In the genomic region with DNA sequence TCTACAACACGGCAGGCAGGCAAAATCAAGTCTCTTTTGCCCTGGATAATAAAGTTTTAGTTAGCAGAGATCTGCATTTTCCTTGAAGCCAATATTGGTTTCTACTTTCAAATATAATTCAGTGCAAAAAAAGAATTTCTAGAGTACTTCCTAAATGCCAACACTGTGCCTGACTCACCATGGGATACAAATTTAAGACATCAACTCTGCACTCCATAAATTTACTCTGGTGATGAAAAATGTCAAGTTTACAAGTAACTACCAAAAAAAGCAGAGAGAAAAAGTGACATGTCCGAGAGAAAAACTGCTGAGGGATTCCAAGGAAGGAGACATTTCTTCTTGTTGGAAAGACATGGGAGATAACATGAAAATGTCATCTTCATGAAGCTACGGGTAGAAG, we compare ENCODE assay signal across 13 cellular contexts.
A peak's percentile ranks its signal among the peaks of the same experiment; 100 is the strongest.
DNase-seq lines count a peak whose midpoint lies in the region; ATAC-seq, FAIRE-seq and TF ChIP-seq lines count a peak whose summit lies in the region.
"Had no signal": no experiment of that assay in that cellular context is flagged by ENCODE, and none has a peak within 500 bp of the region (broad histone marks: within the 10 kb centered on the region; RNA-seq: fewer than 3 reads in every experiment).

No MANE protein-coding gene starts in this region.

- H4K20me1 ChIP-seq in endothelial cell of umbilical vein (replicated peaks; ENCODE audit: control insufficient read depth, extremely low read depth, insufficient read depth, low read length): no peaks in the 10 kb centered on the region

- TSS peak; percentile 39 for BruUV-seq in endothelial cell of umbilical vein (replicated peaks; lab: Mats Ljungman, UMichigan)

- intact Hi-C loops in heart right ventricle (cut with DNase I) (no loop called here), endothelial cell of umbilical vein (cut with micrococcal nuclease) (loop anchor here (1.0 kb wide), 2 partner anchors 15 to 33 kb away; no protein-coding TSS in a partner anchor), prostate gland (cut with DNase I) (no loop called here), lower leg skin (cut with DNase I; ENCODE audit: low total_unique reads) (no loop called here)

- POLR2A ChIA-PET in endothelial cell of umbilical vein (lab: Charles Lee): interaction anchor here (0.7 kb wide), 1 partner anchor 24 kb away, joined by 3 read pairs; no protein-coding TSS in a partner anchor

- H3K9me1 ChIP-seq in endothelial cell of umbilical vein (replicated peaks; ENCODE audit: control insufficient read depth, extremely low read depth, insufficient read depth, low read length): no peaks in the 10 kb centered on the region

- peak overlapping the region in 1 of 10 donors; percentile 14 for H3K4me3 ChIP-seq in heart right ventricle
- no peak overlapping the region for H3K4me3 ChIP-seq in right atrium auricular region
- peak overlapping the region; percentile 3; the same call in 1 of the 2 replicates for H3K4me3 ChIP-seq in SK-N-MC
- H3K4me3 ChIP-seq in endothelial cell of umbilical vein (replicated peaks in 1 of 3; ENCODE audit: insufficient read depth in 1 of 3, low read depth in 1 of 3, low read length in 3 of 3): peak overlapping the region in 1 of 3 experiments; percentile 77
- H3K4me3 ChIP-seq in subcutaneous abdominal adipose tissue (ENCODE audit: low read depth in 1 of 5, low read length in 5 of 5): no peak overlapping the region
- no peak overlapping the region for H3K4me3 ChIP-seq in prostate gland
- no peak overlapping the region for H3K4me3 ChIP-seq in lower leg skin (ENCODE audit: low read depth, poor library complexity, severe bottlenecking)

- WGBS in heart right ventricle, 2 donors: 84 to 85% methylated on average over 3 of the region's 3 CpGs
- 91% methylated on average over 3 of the region's 3 CpGs for WGBS in prostate gland
- 83 to 86% methylated on average over 3 of the region's 3 CpGs for WGBS in lower leg skin, 2 donors

- no peak for FAIRE-seq in endothelial cell of umbilical vein (lab: Jason Lieb, UNC)

- no peak for DNase-seq in heart right ventricle
- no peak for DNase-seq in right atrium auricular region (ENCODE audit: low spot score)
- no peak for DNase-seq in SK-N-MC (ENCODE audit: low read depth, low spot score)
- no peak for DNase-seq in endothelial cell of umbilical vein (ENCODE audit: low read depth, low spot score)
- DNase-seq in prostate gland (ENCODE audit: low spot score): no peak
- DNase-seq in epidermal melanocyte (ENCODE audit: insufficient read length, low spot score): no peak
- no peak for DNase-seq in lower leg skin (ENCODE audit: low spot score in 2 of 2)
- DNase-seq: amniotic stem cell, cortex of kidney, GDM1, NCI-H1105 treated with DMSO at 0.1 percent for 48 hours, NCI-H510A had no signal

- H3K27ac ChIP-seq in heart right ventricle (peak overlapping the region in 6 of 10 donors; percentile 26 to 69 (median 57)), right atrium auricular region (no peak overlapping the region), SK-N-MC (no peak overlapping the region), endothelial cell of umbilical vein (ENCODE audit: insufficient read depth, low read depth, low read length) (peak overlapping the region; percentile 86), subcutaneous abdominal adipose tissue (ENCODE audit: low read depth, low read length) (peak overlapping the region; percentile 56), prostate gland (no peak overlapping the region)

- H3K27me3 ChIP-seq in heart right ventricle (no peaks in the 10 kb centered on the region), right atrium auricular region (no peaks in the 10 kb centered on the region), endothelial cell of umbilical vein (ENCODE audit: control insufficient read depth in 2 of 2, insufficient read depth in 2 of 2, low read length in 2 of 2) (no peaks in the 10 kb centered on the region), subcutaneous abdominal adipose tissue (ENCODE audit: control insufficient read depth in 5 of 5, insufficient read depth in 4 of 5, low read length in 5 of 5) (no peaks in the 10 kb centered on the region), prostate gland (replicated peaks; ENCODE audit: insufficient read depth) (no peaks in the 10 kb centered on the region)

- peak overlapping the region; percentile 99 for H3K4me2 ChIP-seq in endothelial cell of umbilical vein (ENCODE audit: insufficient read depth, low read length)

- CTCF ChIA-PET in endothelial cell of umbilical vein (lab: Charles Lee): interaction anchor here (0.8 to 2.1 kb wide), 9 partner anchors 9 to 92 kb away, joined by 3 to 7 read pairs (median 4); no protein-coding TSS in a partner anchor

- H3K9me3 ChIP-seq in heart right ventricle: no peaks in the 10 kb centered on the region
- H3K9me3 ChIP-seq in right atrium auricular region: no peaks in the 10 kb centered on the region
- no peaks in the 10 kb centered on the region for H3K9me3 ChIP-seq in SK-N-MC (ENCODE audit: low read depth, low read length)
- H3K9me3 ChIP-seq in endothelial cell of umbilical vein (replicated peaks; ENCODE audit: control insufficient read depth, insufficient read depth, low read length): no peaks in the 10 kb centered on the region
- no peaks in the 10 kb centered on the region for H3K9me3 ChIP-seq in subcutaneous abdominal adipose tissue (ENCODE audit: control insufficient read depth in 5 of 5, low read length in 5 of 5)
- H3K9me3 ChIP-seq in prostate gland: no peaks in the 10 kb centered on the region

- H3K4me1 ChIP-seq in heart right ventricle (peaks cover 0 to 21% (median 7%) of the 10 kb centered on the region in 9 donors), right atrium auricular region (peaks cover 0 to 8% of the 10 kb centered on the region in 2 donors), endothelial cell of umbilical vein (ENCODE audit: control insufficient read depth, extremely low read depth, insufficient read depth, low read length) (peaks cover 18% of the 10 kb centered on the region), subcutaneous abdominal adipose tissue (ENCODE audit: control insufficient read depth in 5 of 5, insufficient read depth in 5 of 5, low read length in 5 of 5) (peaks cover 0 to 25% (median 10%) of the 10 kb centered on the region in 5 donors), prostate gland (replicated peaks) (no peaks in the 10 kb centered on the region)

- no peak for TF ChIP-seq CTCF in heart right ventricle (IDR thresholded peaks at IDR 0.05)
- TF ChIP-seq CTCF in right atrium auricular region (IDR thresholded peaks at IDR 0.05): no peak
- TF ChIP-seq CTCF in endothelial cell of umbilical vein (IDR thresholded peaks at IDR 0.05; ENCODE audit: extremely low read depth in 1 of 2, insufficient read depth in 1 of 2, low read depth in 1 of 2, low read length in 2 of 2): no peak
- no peak for TF ChIP-seq CTCF in prostate gland (IDR thresholded peaks at IDR 0.05)
- no peak for TF ChIP-seq CTCF in lower leg skin (IDR thresholded peaks at IDR 0.05)

- H3K9ac ChIP-seq in SK-N-MC (ENCODE audit: insufficient read length): no peak overlapping the region
- peak overlapping the region; percentile 65 for H3K9ac ChIP-seq in endothelial cell of umbilical vein (replicated peaks; ENCODE audit: extremely low read depth, insufficient read depth, low read length)
- H3K9ac ChIP-seq in subcutaneous abdominal adipose tissue (ENCODE audit: low read length in 5 of 5): peak overlapping the region in 1 of 5 donors; percentile 8

- dilution Hi-C loops in endothelial cell of umbilical vein (cut with MboI; ENCODE audit: extremely low pct_ligation_motif_present, low sequenced_read_pairs): no loop called here

- no peaks in the 10 kb centered on the region for H3K79me2 ChIP-seq in endothelial cell of umbilical vein (ENCODE audit: control insufficient read depth, insufficient read depth, low read length)

- TF ChIP-seq POLR2A in endothelial cell of umbilical vein (IDR thresholded peaks at IDR 0.05; ENCODE audit: low read depth, low read length) (no peak), prostate gland (IDR thresholded peaks at IDR 0.05) (no peak), lower leg skin (IDR thresholded peaks at IDR 0.05) (no peak)

- peak in 1 of 8 donors; percentile 14 for ATAC-seq in heart right ventricle

- peaks cover 0 to 23% (median 6%) of the 10 kb centered on the region in 9 donors for H3K36me3 ChIP-seq in heart right ventricle
- peaks cover under 1% of the 10 kb centered on the region for H3K36me3 ChIP-seq in right atrium auricular region
- peaks cover 10% of the 10 kb centered on the region for H3K36me3 ChIP-seq in SK-N-MC (ENCODE audit: insufficient read depth, low read length)
- H3K36me3 ChIP-seq in endothelial cell of umbilical vein (ENCODE audit: control insufficient read depth in 2 of 2, extremely low read depth in 1 of 2, insufficient read depth in 2 of 2, low read length in 2 of 2): peaks cover 0 to 2% of the 10 kb centered on the region in 2 experiments
- peaks cover 2 to 15% (median 5%) of the 10 kb centered on the region in 5 donors for H3K36me3 ChIP-seq in subcutaneous abdominal adipose tissue (ENCODE audit: control insufficient read depth in 5 of 5, insufficient read depth in 5 of 5, low read length in 5 of 5)
- no peaks in the 10 kb centered on the region for H3K36me3 ChIP-seq in prostate gland

- no peak overlapping the region for H2AFZ ChIP-seq in endothelial cell of umbilical vein (ENCODE audit: low read depth, low read length)

TF ChIP-seq in endothelial cell of umbilical vein, 7 proteins besides CTCF, POLR2A, EP300 and RAD21:
- TF ChIP-seq GATA2 (IDR thresholded peaks at IDR 0.05; ENCODE audit: insufficient read depth, insufficient read length, low read depth, low read length): no peak
- TF ChIP-seq POLR2AphosphoS5 (IDR thresholded peaks at IDR 0.05; ENCODE audit: insufficient read depth, low read depth, low read length): no peak
- TF ChIP-seq, protein P1, sequence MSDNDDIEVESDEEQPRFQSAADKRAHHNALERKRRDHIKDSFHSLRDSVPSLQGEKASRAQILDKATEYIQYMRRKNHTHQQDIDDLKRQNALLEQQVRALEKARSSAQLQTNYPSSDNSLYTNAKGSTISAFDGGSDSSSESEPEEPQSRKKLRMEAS (IDR thresholded peaks at IDR 0.05; ENCODE audit: insufficient read depth, insufficient read length): no peak
- TF ChIP-seq EZH2 (IDR thresholded peaks at IDR 0.05; ENCODE audit: borderline replicate concordance, low read depth, low read length, severe bottlenecking): no peak
- no peak for TF ChIP-seq MYC (IDR thresholded peaks at IDR 0.05; ENCODE audit: low read depth, low read length)
- TF ChIP-seq FOS (IDR thresholded peaks at IDR 0.05; ENCODE audit: borderline replicate concordance, insufficient read depth, low read length): no peak
- TF ChIP-seq JUN (IDR thresholded peaks at IDR 0.05; ENCODE audit: borderline replicate concordance, insufficient read depth, insufficient read length, low read depth): no peak

Comparison
In these comparisons a context has a peak if more than half of its experiments do, and no peak if none do; other contexts are left out.
1. H3K27ac ChIP-seq: peak in heart right ventricle (6 of 10), endothelial cell of umbilical vein (single experiment) and subcutaneous abdominal adipose tissue (single experiment); none in right atrium auricular region (0 of 2), SK-N-MC (single experiment) and prostate gland (0 of 2).